In genomic region chr3:115340586-115340985, GRCh38 we compare ENCODE assay signal across 1 cellular context.
TF ChIP-seq lines count a peak whose summit lies in the region.

No MANE protein-coding gene starts in this region.

TF ChIP-seq in SK-N-SH treated with all-trans-retinoic acid at 6 μM for 48 hours, 23 proteins besides CTCF, POLR2A, EP300 and RAD21 (continued from another document):
- TF ChIP-seq TSHZ2 (CRISPR knock-in tag; IDR thresholded peaks at IDR 0.05) (no peak), RARB (CRISPR knock-in tag; IDR thresholded peaks at IDR 0.05) (no peak), ZNF70 (CRISPR knock-in tag; IDR thresholded peaks at IDR 0.05) (no peak), ZFP30 (CRISPR knock-in tag; IDR thresholded peaks at IDR 0.05) (no peak)
- TF ChIP-seq, protein P1, sequence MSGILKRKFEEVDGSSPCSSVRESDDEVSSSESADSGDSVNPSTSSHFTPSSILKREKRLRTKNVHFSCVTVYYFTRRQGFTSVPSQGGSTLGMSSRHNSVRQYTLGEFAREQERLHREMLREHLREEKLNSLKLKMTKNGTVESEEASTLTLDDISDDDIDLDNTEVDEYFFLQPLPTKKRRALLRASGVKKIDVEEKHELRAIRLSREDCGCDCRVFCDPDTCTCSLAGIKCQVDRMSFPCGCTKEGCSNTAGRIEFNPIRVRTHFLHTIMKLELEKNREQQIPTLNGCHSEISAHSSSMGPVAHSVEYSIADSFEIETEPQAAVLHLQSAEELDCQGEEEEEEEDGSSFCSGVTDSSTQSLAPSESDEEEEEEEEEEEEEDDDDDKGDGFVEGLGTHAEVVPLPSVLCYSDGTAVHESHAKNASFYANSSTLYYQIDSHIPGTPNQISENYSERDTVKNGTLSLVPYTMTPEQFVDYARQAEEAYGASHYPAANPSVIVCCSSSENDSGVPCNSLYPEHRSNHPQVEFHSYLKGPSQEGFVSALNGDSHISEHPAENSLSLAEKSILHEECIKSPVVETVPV (CRISPR knock-in tag; IDR thresholded peaks at IDR 0.05) = no peak
